ENCODE assay signal across 8 cellular contexts in the genomic region with DNA sequence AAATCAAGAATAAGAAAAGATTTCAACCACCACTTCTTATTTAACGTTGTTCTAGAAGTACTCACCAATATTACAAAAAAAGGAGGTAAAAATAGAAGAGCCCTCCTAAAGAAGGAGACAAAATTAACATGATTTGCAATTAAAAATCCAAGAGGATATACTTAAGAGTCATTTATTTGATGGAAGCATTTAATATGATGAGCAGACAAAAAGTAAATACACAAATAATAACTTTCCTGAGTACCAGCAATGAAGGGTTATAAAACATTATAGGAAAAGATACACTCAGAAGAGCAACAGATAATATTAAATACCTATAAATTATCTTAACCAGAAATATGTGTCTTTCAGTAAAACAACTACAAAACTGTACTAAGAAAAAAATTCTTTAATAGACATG.
"Had no signal": no experiment of that assay in that cellular context is flagged by ENCODE, and none has a peak within 500 bp of the region (broad histone marks: within the 10 kb centered on the region; RNA-seq: fewer than 3 reads in every experiment).

No MANE protein-coding gene starts in this region.

- FAIRE-seq: H1, H54 had no signal

- ATAC-seq: GM23338 had no signal

- H3K27ac Mint-ChIP-seq: GM23338, H9, IgD-negative memory B cell had no signal

- H3K4me3 Mint-ChIP-seq: GM23338, H9, IgD-negative memory B cell had no signal

- H3K9me3 Mint-ChIP-seq: IgD-negative memory B cell had no signal

- H3K36me3 Mint-ChIP-seq: IgD-negative memory B cell had no signal

- H3K4me2 ChIP-seq: GM23338 had no signal

- H3K27ac ChIP-seq: HL-60 had no signal

- H3K4me3 ChIP-seq: GM23338 had no signal

- H2AFZ ChIP-seq: GM23338 had no signal

- DNase-seq: H9, HCEC 1CT, KG1 had no signal
